Comparison of ENCODE assay signal across 9 cellular contexts in genomic region chr16:85448557-85449194, GRCh38.
DNase-seq lines count a peak whose midpoint lies in the region; ATAC-seq and FAIRE-seq lines count a peak whose summit lies in the region.
"Had no signal": no experiment of that assay in that cellular context is flagged by ENCODE, and none has a peak within 500 bp of the region (broad histone marks: within the 10 kb centered on the region; RNA-seq: fewer than 3 reads in every experiment).

No MANE protein-coding gene starts in this region.

- peaks cover 3 to 73% (median 48%) of the 10 kb centered on the region in 7 donors for H3K4me1 Mint-ChIP-seq in naive thymus-derived CD4-positive, alpha-beta T cell

- CTCF ChIA-PET in naive thymus-derived CD4-positive, alpha-beta T cell (lab: Charles Lee): interaction anchor here (0.9 to 2.4 kb wide), 5 partner anchors 8 to 168 kb away, joined by 3 to 11 read pairs (median 3); no protein-coding TSS in a partner anchor

- H3K27ac ChIP-seq in naive thymus-derived CD4-positive, alpha-beta T cell (ENCODE audit: low read depth, low read length): peak overlapping the region; percentile 58

- intact Hi-C loops in naive thymus-derived CD4-positive, alpha-beta T cell (cut with micrococcal nuclease): loop anchor here in 1 of 2 donors (1.0 to 5.0 kb wide), 4 partner anchors 14 to 106 kb away; no protein-coding TSS in a partner anchor

- no peaks in the 10 kb centered on the region for H3K36me3 Mint-ChIP-seq in naive thymus-derived CD4-positive, alpha-beta T cell

- FAIRE-seq in frontal cortex (lab: Jason Lieb, UNC): no peak
- FAIRE-seq: GM18507 had no signal

- DNase-seq in DMS79 (lab: John Stamatoyannopoulos, UW) (peak; percentile 52), NCI-H2029 (lab: John Stamatoyannopoulos, UW) (peak; percentile 87), MV-4-11 (lab: John Stamatoyannopoulos, UW) (no peak), AG08395 (ENCODE audit: low spot score) (no peak), frontal cortex (ENCODE audit: low spot score in 2 of 2) (no peak)
- peak; percentile 58 for DNase-seq in activated CD8-positive, alpha-beta memory T cell treated with anti-CD3 and anti-CD28 coated beads, Interleukin-2, amount 50 U/mL, for 4 hours
- peak in 8 of 9 donors; percentile 36 to 76 (median 72) for DNase-seq in naive thymus-derived CD4-positive, alpha-beta T cell

- peak; percentile 82 for ATAC-seq in naive thymus-derived CD4-positive, alpha-beta T cell
- ATAC-seq in HG02678 (IDR thresholded peaks at IDR 0.05; ENCODE audit: unreplicated experiment): no peak

- peaks cover 0 to 2% (median 0%) of the 10 kb centered on the region in 5 donors for H3K27me3 Mint-ChIP-seq in naive thymus-derived CD4-positive, alpha-beta T cell

- no peaks in the 10 kb centered on the region for H3K27me3 ChIP-seq in naive thymus-derived CD4-positive, alpha-beta T cell (ENCODE audit: control insufficient read depth in 2 of 2, insufficient read depth in 2 of 2, low read length in 2 of 2)

- H3K4me3 ChIP-seq in naive thymus-derived CD4-positive, alpha-beta T cell (ENCODE audit: low read length): peak overlapping the region; percentile 24

- POLR2A ChIA-PET in naive thymus-derived CD4-positive, alpha-beta T cell (lab: Charles Lee): interaction anchor here (0.7 to 4.1 kb wide), 8 partner anchors 8 to 286 kb away, joined by 3 to 29 read pairs (median 3); no protein-coding TSS in a partner anchor

- peak overlapping the region in 9 of 10 donors; percentile 60 to 82 (median 73) for H3K4me3 Mint-ChIP-seq in naive thymus-derived CD4-positive, alpha-beta T cell

- no peaks in the 10 kb centered on the region for H3K9me3 ChIP-seq in naive thymus-derived CD4-positive, alpha-beta T cell (ENCODE audit: control insufficient read depth in 2 of 3, low read length in 3 of 3)

- H3K9me3 Mint-ChIP-seq in naive thymus-derived CD4-positive, alpha-beta T cell: no peaks in the 10 kb centered on the region

- H3K36me3 ChIP-seq in naive thymus-derived CD4-positive, alpha-beta T cell (ENCODE audit: control insufficient read depth in 2 of 3, insufficient read depth in 3 of 3, low read length in 3 of 3): no peaks in the 10 kb centered on the region

- peak overlapping the region in 8 of 9 donors; percentile 83 to 97 (median 91) for H3K27ac Mint-ChIP-seq in naive thymus-derived CD4-positive, alpha-beta T cell

- peaks cover 31 to 57% of the 10 kb centered on the region in 2 donors for H3K4me1 ChIP-seq in naive thymus-derived CD4-positive, alpha-beta T cell (ENCODE audit: control insufficient read depth in 2 of 2, insufficient read depth in 2 of 2, low read length in 2 of 2)

Comparison
In these comparisons a context has a peak if more than half of its experiments do, and no peak if none do; other contexts are left out.
1. DNase-seq: peak in DMS79 (single experiment), NCI-H2029 (single experiment), activated CD8-positive, alpha-beta memory T cell treated with anti-CD3 and anti-CD28 coated beads, Interleukin-2, amount 50 U/mL, for 4 hours (single experiment) and naive thymus-derived CD4-positive, alpha-beta T cell (8 of 9); none in MV-4-11 (single experiment), AG08395 (single experiment) and frontal cortex (0 of 2).